ENCODE assay signal across 18 cellular contexts in genomic region chr11:115208808-115209259, GRCh38.
DNase-seq lines count a peak whose midpoint lies in the region; ATAC-seq and TF ChIP-seq lines count a peak whose summit lies in the region.
"Had no signal": no experiment of that assay in that cellular context is flagged by ENCODE, and none has a peak within 500 bp of the region (broad histone marks: within the 10 kb centered on the region; RNA-seq: fewer than 3 reads in every experiment).

No MANE protein-coding gene starts in this region.

- no peaks in the 10 kb centered on the region for H3K27me3 ChIP-seq in cardiac muscle cell
- no peaks in the 10 kb centered on the region for H3K27me3 ChIP-seq in heart right ventricle
- H3K27me3 ChIP-seq: BLaER1 treated with 17β-estradiol and CSF1 and Interleukin-3, amounts not matched to agents 10 nM and 100 nM; Peyer's patch had no signal

- ATAC-seq in heart right ventricle: no peak
- ATAC-seq in stimulated activated memory B cell treated with anti-CD40 and anti-IgM and Interleukin-4, amounts not matched to agents 10 μg/mL and 1 μg/mL and 100 μg/mL, for 72 hours: peak; percentile 27
- ATAC-seq: GM23338 had no signal

- no peak for DNase-seq in cardiac muscle cell (ENCODE audit: low read depth in 1 of 2, low spot score in 1 of 2)
- DNase-seq in heart right ventricle: no peak
- peak; percentile 76 for DNase-seq in NCI-H510A (lab: John Stamatoyannopoulos, UW)
- peak; percentile 52 for DNase-seq in epithelial cell of esophagus (ENCODE audit: low read depth)
- DNase-seq in activated CD8-positive, alpha-beta memory T cell treated with anti-CD3 and anti-CD28 coated beads, Interleukin-2, amount 50 U/mL, for 48 hours: no peak
- DNase-seq in activated CD4-positive, alpha-beta T cell treated with anti-CD3 and anti-CD28 coated beads, Interleukin-2, amount 50 U/mL, for 48 hours: no peak
- DNase-seq in NCI-H1105 (lab: John Stamatoyannopoulos, UW): no peak
- DNase-seq: 8988T, DMS79, NCI-H146, NCI-H2107, NCI-H446 treated with DMSO at 0.1 percent for 48 hours, NCI-H82, Peyer's patch, SHP77 treated with DMSO at 0.1 percent for 48 hours had no signal

- no peaks in the 10 kb centered on the region for H3K4me1 Mint-ChIP-seq in stimulated activated memory B cell treated with anti-CD40 and anti-IgM and Interleukin-4, amounts not matched to agents 10 μg/mL and 1 μg/mL and 100 μg/mL, for 72 hours

- H3K36me3 Mint-ChIP-seq in stimulated activated memory B cell treated with anti-CD40 and anti-IgM and Interleukin-4, amounts not matched to agents 10 μg/mL and 1 μg/mL and 100 μg/mL, for 72 hours: no peaks in the 10 kb centered on the region

- no peaks in the 10 kb centered on the region for H3K27me3 Mint-ChIP-seq in stimulated activated memory B cell treated with anti-CD40 and anti-IgM and Interleukin-4, amounts not matched to agents 10 μg/mL and 1 μg/mL and 100 μg/mL, for 72 hours

- no peak overlapping the region for H3K4me3 Mint-ChIP-seq in stimulated activated memory B cell treated with anti-CD40 and anti-IgM and Interleukin-4, amounts not matched to agents 10 μg/mL and 1 μg/mL and 100 μg/mL, for 72 hours
- H3K4me3 Mint-ChIP-seq: GM23338 had no signal

- 80 to 85% methylated on average over 3 of the region's 3 CpGs for WGBS in heart right ventricle, 2 donors

- H3K36me3 ChIP-seq in cardiac muscle cell (peaks cover under 1% of the 10 kb centered on the region), heart right ventricle (peaks cover 0 to 6% (median 0%) of the 10 kb centered on the region in 9 donors)
- H3K36me3 ChIP-seq: BLaER1 treated with 17β-estradiol and CSF1 and Interleukin-3, amounts not matched to agents 10 nM and 100 nM; Peyer's patch had no signal

- H3K9me3 ChIP-seq in cardiac muscle cell (ENCODE audit: low read depth): no peaks in the 10 kb centered on the region
- no peaks in the 10 kb centered on the region for H3K9me3 ChIP-seq in heart right ventricle
- H3K9me3 ChIP-seq: BLaER1 treated with 17β-estradiol and CSF1 and Interleukin-3, amounts not matched to agents 10 nM and 100 nM; Peyer's patch had no signal

- H3K27ac Mint-ChIP-seq in stimulated activated memory B cell treated with anti-CD40 and anti-IgM and Interleukin-4, amounts not matched to agents 10 μg/mL and 1 μg/mL and 100 μg/mL, for 72 hours: no peak overlapping the region
- H3K27ac Mint-ChIP-seq: GM23338 had no signal

- no peaks in the 10 kb centered on the region for H3K9me3 Mint-ChIP-seq in stimulated activated memory B cell treated with anti-CD40 and anti-IgM and Interleukin-4, amounts not matched to agents 10 μg/mL and 1 μg/mL and 100 μg/mL, for 72 hours
- H3K9me3 Mint-ChIP-seq: GM23338 had no signal

- H3K27ac ChIP-seq in cardiac muscle cell (peak overlapping the region; percentile 50), heart right ventricle (no peak overlapping the region)
- H3K27ac ChIP-seq: BLaER1 treated with 17β-estradiol and CSF1 and Interleukin-3, amounts not matched to agents 10 nM and 100 nM; Peyer's patch had no signal

- H3K4me3 ChIP-seq in cardiac muscle cell (no peak overlapping the region), heart right ventricle (no peak overlapping the region), epithelial cell of esophagus (ENCODE audit: low read length) (no peak overlapping the region)
- H3K4me3 ChIP-seq: BLaER1 treated with 17β-estradiol and CSF1 and Interleukin-3, amounts not matched to agents 10 nM and 100 nM; GM23338; Peyer's patch had no signal

- intact Hi-C loops in heart right ventricle (cut with DNase I): no loop called here

- TF ChIP-seq CTCF in cardiac muscle cell (IDR thresholded peaks at IDR 0.05; ENCODE audit: low read depth, low read length) (no peak), heart right ventricle (IDR thresholded peaks at IDR 0.05) (no peak), epithelial cell of esophagus (IDR thresholded peaks at IDR 0.05; ENCODE audit: insufficient read depth, low read depth, low read length, missing control alignments) (no peak)

- peaks cover 49% of the 10 kb centered on the region for H3K4me1 ChIP-seq in cardiac muscle cell (ENCODE audit: low read depth)
- peaks cover 0 to 4% (median 0%) of the 10 kb centered on the region in 9 donors for H3K4me1 ChIP-seq in heart right ventricle
- H3K4me1 ChIP-seq: BLaER1 treated with 17β-estradiol and CSF1 and Interleukin-3, amounts not matched to agents 10 nM and 100 nM; Peyer's patch had no signal

Comparison
In these comparisons a context has a peak if more than half of its experiments do, and no peak if none do; other contexts are left out.
1. DNase-seq: peak in NCI-H510A (single experiment) and epithelial cell of esophagus (single experiment); none in cardiac muscle cell (0 of 2), heart right ventricle (0 of 2), activated CD8-positive, alpha-beta memory T cell treated with anti-CD3 and anti-CD28 coated beads, Interleukin-2, amount 50 U/mL, for 48 hours (single experiment), activated CD4-positive, alpha-beta T cell treated with anti-CD3 and anti-CD28 coated beads, Interleukin-2, amount 50 U/mL, for 48 hours (0 of 2) and NCI-H1105 (single experiment).